In the genomic region with DNA sequence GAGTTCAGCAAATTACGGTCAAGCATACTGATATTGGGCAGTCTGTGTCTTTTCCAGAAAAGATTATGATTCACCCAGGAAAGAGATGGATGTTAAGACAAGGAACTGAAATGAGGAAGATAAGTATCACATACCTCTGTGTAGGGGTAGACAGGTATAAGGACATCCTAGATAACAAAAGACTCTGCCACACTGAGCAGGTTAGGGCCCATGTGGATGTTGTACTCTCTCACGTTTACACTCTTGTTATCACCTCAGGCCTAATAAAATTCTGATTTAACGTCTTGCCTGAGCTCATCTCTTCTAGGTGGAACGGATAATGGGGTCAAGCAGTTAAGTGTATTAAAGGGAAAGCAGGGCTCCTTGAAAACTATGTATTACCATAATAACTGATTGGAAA, we compare ENCODE assay signal across 21 cellular contexts.
"Had no signal": no experiment of that assay in that cellular context is flagged by ENCODE, and none has a peak within 500 bp of the region (broad histone marks: within the 10 kb centered on the region; RNA-seq: fewer than 3 reads in every experiment).

No MANE protein-coding gene starts in this region.

- H3K27ac ChIP-seq: dorsolateral prefrontal cortex, lower lobe of right lung, ovary, psoas muscle, skin epidermis, spleen, testis, tibial artery, upper lobe of left lung had no signal

- H3K36me3 ChIP-seq: lower lobe of right lung, ovary, spleen, tibial artery, upper lobe of left lung had no signal

- H3K4me1 ChIP-seq: lower lobe of right lung, psoas muscle, spleen, testis, tibial artery, upper lobe of left lung had no signal

- H3K27me3 ChIP-seq: dorsolateral prefrontal cortex, ovary, spleen, testis, tibial artery, upper lobe of left lung had no signal

- ATAC-seq: left ventricle myocardium superior; lower lobe of right lung; naive thymus-derived CD8-positive, alpha-beta T cell; psoas muscle; right cardiac atrium; stimulated activated memory B cell treated with anti-CD40 and anti-IgM and Interleukin-4, amounts not matched to agents 10 μg/mL and 1 μg/mL and 100 μg/mL, for 72 hours; stimulated activated naive CD8-positive, alpha-beta T cell treated with anti-CD3 and anti-CD28 coated beads, Interleukin-15, Interleukin-2, amounts not matched to agents 100 U/mL and 50 U/mL, for 24 hours had no signal

- H3K4me3 ChIP-seq: dorsolateral prefrontal cortex, lower lobe of right lung, ovary, psoas muscle, skin epidermis, spleen, testis, tibial artery, upper lobe of left lung had no signal

- H3K9me3 ChIP-seq: lower lobe of right lung, ovary, psoas muscle, spleen, testis, tibial artery, upper lobe of left lung had no signal

- DNase-seq: dorsolateral prefrontal cortex; effector CD4-positive, alpha-beta T cell; head of caudate nucleus; left ventricle myocardium superior; lower lobe of right lung; naive thymus-derived CD8-positive, alpha-beta T cell; nephron progenitor cell; occipital lobe; ovary; posterior cingulate gyrus; psoas muscle; right cardiac atrium; spleen; stimulated activated CD4-positive, alpha-beta T cell treated with anti-CD3 and anti-CD28 coated beads, Interleukin-4, amount 100 ng/mL, for 4 hours; stimulated activated naive CD8-positive, alpha-beta T cell treated with anti-CD3 and anti-CD28 coated beads, Interleukin-15, Interleukin-2, amounts not matched to agents 100 U/mL and 50 U/mL, for 24 hours; substantia nigra; testis; tibial artery; upper lobe of left lung had no signal
